In the genomic region with DNA sequence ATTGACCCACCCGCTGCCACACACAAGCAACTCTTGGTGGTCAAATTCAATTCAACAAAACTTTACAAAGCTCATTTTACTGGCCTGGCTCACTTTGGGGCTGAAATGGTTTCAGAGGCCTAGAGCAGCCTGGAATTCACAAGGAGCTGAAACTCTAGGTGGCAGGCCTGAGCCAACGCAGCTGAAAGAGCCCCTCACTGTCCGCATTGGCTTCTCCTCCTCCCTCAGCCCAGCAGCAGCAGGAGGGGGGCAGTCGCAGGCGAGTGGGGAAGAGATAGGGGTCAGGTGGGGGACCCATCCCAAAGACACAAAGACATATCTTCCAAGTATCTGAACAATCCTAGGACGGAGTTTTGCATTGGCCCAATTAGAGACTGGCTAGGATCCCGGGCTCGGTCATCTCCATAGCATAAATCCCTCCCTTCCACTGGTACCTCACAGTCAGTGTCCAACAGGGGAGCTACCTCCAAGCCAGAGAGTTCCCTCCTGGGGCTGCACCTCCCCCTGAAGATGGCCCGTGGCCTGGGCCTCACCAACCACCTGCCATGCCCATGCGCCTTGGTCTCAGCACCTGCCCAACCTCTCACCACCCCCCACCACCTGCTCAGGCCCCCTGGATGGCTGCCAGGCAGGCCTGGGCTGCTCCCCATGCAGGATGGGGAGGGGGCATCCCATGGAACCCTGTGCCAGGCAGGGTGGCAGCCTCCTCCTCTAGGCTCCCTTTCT, we compare ENCODE assay signal across 9 cellular contexts.
DNase-seq lines count a peak whose midpoint lies in the region; ATAC-seq and TF ChIP-seq lines count a peak whose summit lies in the region.
"Had no signal": no experiment of that assay in that cellular context is flagged by ENCODE, and none has a peak within 500 bp of the region (broad histone marks: within the 10 kb centered on the region; RNA-seq: fewer than 3 reads in every experiment).

No MANE protein-coding gene starts in this region.

- H3K36me3 ChIP-seq in neural cell (ENCODE audit: insufficient read depth, low read length) = no peaks in the 10 kb centered on the region

- peaks cover 7% of the 10 kb centered on the region for H3K4me1 Mint-ChIP-seq in T-helper 17 cell

- DNase-seq in ELF-1 (ENCODE audit: low read depth, low spot score) = peak; percentile 68
- DNase-seq in NCI-H146 treated with DMSO at 0.1 percent for 48 hours (lab: John Stamatoyannopoulos, UW; ENCODE audit: unreplicated experiment) = peak; percentile 13
- DNase-seq in choroid plexus epithelial cell (ENCODE audit: low read depth) = peak; percentile 31
- DNase-seq in OCI-M2 (lab: John Stamatoyannopoulos, UW; ENCODE audit: unreplicated experiment) = no peak
- no peak for DNase-seq in NCI-H748 treated with DMSO at 0.1 percent for 48 hours (lab: John Stamatoyannopoulos, UW)
- DNase-seq in T-helper 17 cell = no peak
- DNase-seq: body of pancreas had no signal

- H3K9ac ChIP-seq in neural cell (ENCODE audit: low read length) = no peak overlapping the region

- TF ChIP-seq RAD21 in neural cell (conservative IDR thresholded peaks at IDR 0.05) = no peak

- no peak overlapping the region for H3K27ac Mint-ChIP-seq in T-helper 17 cell

- H3K4me3 ChIP-seq in choroid plexus epithelial cell (ENCODE audit: low read depth, low read length) = no peak overlapping the region
- no peak overlapping the region for H3K4me3 ChIP-seq in neural cell (ENCODE audit: low read length)
- H3K4me3 ChIP-seq: body of pancreas had no signal

- no peaks in the 10 kb centered on the region for H3K79me2 ChIP-seq in neural cell (replicated peaks; ENCODE audit: insufficient read depth, low read length)

- H3K27me3 Mint-ChIP-seq in T-helper 17 cell = peaks cover 11% of the 10 kb centered on the region

- no peak overlapping the region for H2AFZ ChIP-seq in neural cell (ENCODE audit: low read depth, low read length)

- no peaks in the 10 kb centered on the region for H3K36me3 Mint-ChIP-seq in T-helper 17 cell (ENCODE audit: low read depth)

- no peak overlapping the region for H3K4me3 Mint-ChIP-seq in T-helper 17 cell

- TF ChIP-seq CTCF in choroid plexus epithelial cell (conservative IDR thresholded peaks at IDR 0.05; ENCODE audit: low read depth, low read length) = peak; percentile 71
- TF ChIP-seq CTCF in neural cell (IDR thresholded peaks at IDR 0.05; ENCODE audit: poor library complexity, severe bottlenecking) = peak; percentile 31

- no peak for TF ChIP-seq EP300 in neural cell (conservative IDR thresholded peaks at IDR 0.05; ENCODE audit: poor library complexity, severe bottlenecking)

- H3K9me3 ChIP-seq in neural cell (ENCODE audit: low read length) = no peaks in the 10 kb centered on the region
- no peaks in the 10 kb centered on the region for H3K9me3 ChIP-seq in T-helper 17 cell (ENCODE audit: control insufficient read depth, low read length, poor library complexity, severe bottlenecking)
- H3K9me3 ChIP-seq: body of pancreas had no signal

- H3K27me3 ChIP-seq in neural cell (ENCODE audit: insufficient read depth, low read depth, low read length) = no peaks in the 10 kb centered on the region
- H3K27me3 ChIP-seq: body of pancreas had no signal

- no peaks in the 10 kb centered on the region for H4K20me1 ChIP-seq in neural cell (ENCODE audit: insufficient read depth)

- ATAC-seq in HG02571 (IDR thresholded peaks at IDR 0.05; ENCODE audit: unreplicated experiment) = no peak
- ATAC-seq in T-helper 17 cell = no peak
- ATAC-seq: body of pancreas had no signal

- no peak overlapping the region for H3K27ac ChIP-seq in neural cell (ENCODE audit: low read length)

- no peak overlapping the region for H3K4me2 ChIP-seq in neural cell (ENCODE audit: low read length)

- no peaks in the 10 kb centered on the region for H3K9me2 ChIP-seq in neural cell (ENCODE audit: insufficient read depth, low read length)

- H3F3A ChIP-seq in neural cell (ENCODE audit: insufficient read depth, low read length, poor library complexity, severe bottlenecking) = no peaks in the 10 kb centered on the region

TF ChIP-seq in neural cell, 6 proteins besides CTCF, POLR2A, EP300 and RAD21:
- no peak for TF ChIP-seq MXI1 (conservative IDR thresholded peaks at IDR 0.05; ENCODE audit: poor library complexity, severe bottlenecking)
- TF ChIP-seq TAF1 (IDR thresholded peaks at IDR 0.05; ENCODE audit: low read depth) = no peak
- no peak for TF ChIP-seq EZH2 (IDR thresholded peaks at IDR 0.05; ENCODE audit: borderline replicate concordance, insufficient read depth, low read length, poor library complexity, severe bottlenecking)
- TF ChIP-seq POLR2AphosphoS5 (IDR thresholded peaks at IDR 0.05) = no peak
- TF ChIP-seq, protein P1, sequence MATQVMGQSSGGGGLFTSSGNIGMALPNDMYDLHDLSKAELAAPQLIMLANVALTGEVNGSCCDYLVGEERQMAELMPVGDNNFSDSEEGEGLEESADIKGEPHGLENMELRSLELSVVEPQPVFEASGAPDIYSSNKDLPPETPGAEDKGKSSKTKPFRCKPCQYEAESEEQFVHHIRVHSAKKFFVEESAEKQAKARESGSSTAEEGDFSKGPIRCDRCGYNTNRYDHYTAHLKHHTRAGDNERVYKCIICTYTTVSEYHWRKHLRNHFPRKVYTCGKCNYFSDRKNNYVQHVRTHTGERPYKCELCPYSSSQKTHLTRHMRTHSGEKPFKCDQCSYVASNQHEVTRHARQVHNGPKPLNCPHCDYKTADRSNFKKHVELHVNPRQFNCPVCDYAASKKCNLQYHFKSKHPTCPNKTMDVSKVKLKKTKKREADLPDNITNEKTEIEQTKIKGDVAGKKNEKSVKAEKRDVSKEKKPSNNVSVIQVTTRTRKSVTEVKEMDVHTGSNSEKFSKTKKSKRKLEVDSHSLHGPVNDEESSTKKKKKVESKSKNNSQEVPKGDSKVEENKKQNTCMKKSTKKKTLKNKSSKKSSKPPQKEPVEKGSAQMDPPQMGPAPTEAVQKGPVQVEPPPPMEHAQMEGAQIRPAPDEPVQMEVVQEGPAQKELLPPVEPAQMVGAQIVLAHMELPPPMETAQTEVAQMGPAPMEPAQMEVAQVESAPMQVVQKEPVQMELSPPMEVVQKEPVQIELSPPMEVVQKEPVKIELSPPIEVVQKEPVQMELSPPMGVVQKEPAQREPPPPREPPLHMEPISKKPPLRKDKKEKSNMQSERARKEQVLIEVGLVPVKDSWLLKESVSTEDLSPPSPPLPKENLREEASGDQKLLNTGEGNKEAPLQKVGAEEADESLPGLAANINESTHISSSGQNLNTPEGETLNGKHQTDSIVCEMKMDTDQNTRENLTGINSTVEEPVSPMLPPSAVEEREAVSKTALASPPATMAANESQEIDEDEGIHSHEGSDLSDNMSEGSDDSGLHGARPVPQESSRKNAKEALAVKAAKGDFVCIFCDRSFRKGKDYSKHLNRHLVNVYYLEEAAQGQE (IDR thresholded peaks at IDR 0.05; ENCODE audit: borderline replicate concordance) = no peak
- TF ChIP-seq SMC3 (conservative IDR thresholded peaks at IDR 0.05; ENCODE audit: poor library complexity) = no peak

Comparison
In these comparisons a context has a peak if more than half of its experiments do, and no peak if none do; other contexts are left out.
1. DNase-seq: peak in ELF-1 (single experiment), NCI-H146 treated with DMSO at 0.1 percent for 48 hours (single experiment) and choroid plexus epithelial cell (single experiment); none in OCI-M2 (single experiment), NCI-H748 treated with DMSO at 0.1 percent for 48 hours (single experiment) and T-helper 17 cell (0 of 3).